In the genomic region with DNA sequence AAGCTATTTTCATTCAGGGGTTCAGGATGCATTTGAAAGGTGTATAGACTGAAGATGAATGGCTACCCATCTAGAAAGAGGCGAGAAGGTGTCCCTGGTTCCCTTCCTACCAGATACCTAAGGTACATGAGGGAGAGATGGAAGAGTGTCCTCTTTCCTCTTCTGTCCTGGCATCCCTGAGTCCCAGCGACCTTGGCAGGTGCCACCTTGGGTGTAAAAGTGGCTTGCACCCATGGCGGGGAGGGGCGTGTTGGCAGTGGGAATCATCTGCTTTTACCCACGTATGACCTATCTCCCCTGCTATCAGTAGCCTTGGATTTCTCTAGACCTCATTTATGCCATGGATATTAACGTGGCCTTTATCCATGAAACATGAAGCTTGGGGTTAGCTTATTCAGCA, we compare ENCODE assay signal across 28 cellular contexts.
"Had no signal": no experiment of that assay in that cellular context is flagged by ENCODE, and none has a peak within 500 bp of the region (broad histone marks: within the 10 kb centered on the region; RNA-seq: fewer than 3 reads in every experiment).

No MANE protein-coding gene starts in this region.

- H3K27ac Mint-ChIP-seq: naive B cell; naive thymus-derived CD8-positive, alpha-beta T cell; natural killer cell treated with Interleukin-12 subunit alpha and Interleukin-12 subunit beta and Interleukin-15 and Interleukin-18, amount 100 ng/mL, for 72 hours; nephron progenitor cell; progenitor cell of endocrine pancreas; stimulated activated memory B cell treated with anti-CD40 and anti-IgM and Interleukin-4, amounts not matched to agents 10 μg/mL and 1 μg/mL and 100 μg/mL, for 72 hours; stimulated activated naive CD8-positive, alpha-beta T cell treated with anti-CD3 and anti-CD28 coated beads, Interleukin-15, amount 100 ng/mL, for 72 hours had no signal

- H3K27me3 Mint-ChIP-seq: naive B cell; naive thymus-derived CD8-positive, alpha-beta T cell; natural killer cell treated with Interleukin-12 subunit alpha and Interleukin-12 subunit beta and Interleukin-15 and Interleukin-18, amount 100 ng/mL, for 72 hours; progenitor cell of endocrine pancreas; stimulated activated memory B cell treated with anti-CD40 and anti-IgM and Interleukin-4, amounts not matched to agents 10 μg/mL and 1 μg/mL and 100 μg/mL, for 72 hours; stimulated activated naive CD8-positive, alpha-beta T cell treated with anti-CD3 and anti-CD28 coated beads, Interleukin-15, amount 100 ng/mL, for 72 hours had no signal

- DNase-seq: naive B cell; naive thymus-derived CD8-positive, alpha-beta T cell; nephron progenitor cell; occipital lobe; psoas muscle; right lobe of liver; sigmoid colon; small intestine; stimulated activated CD4-positive, alpha-beta T cell treated with anti-CD3 and anti-CD28 coated beads, Interleukin-12 subunit alpha, Interleukin-12 subunit beta, amount 100 ng/mL, for 4 hours; stimulated activated CD4-positive, alpha-beta T cell treated with anti-CD3 and anti-CD28 coated beads, Interleukin-1b, Interleukin-23, amount 100 ng/mL, for 48 hours; stimulated activated CD4-positive, alpha-beta T cell treated with anti-CD3 and anti-CD28 coated beads, Interleukin-4, amount 100 ng/mL, for 1 hour; stimulated activated CD8-positive, alpha-beta memory T cell treated with anti-CD3 and anti-CD28 coated beads, Interleukin-4, amount 100 ng/mL, for 48 hours; stimulated activated naive CD4-positive, alpha-beta T cell; stimulated activated naive CD8-positive, alpha-beta T cell treated with anti-CD3 and anti-CD28 coated beads, Interleukin-15, amount 100 ng/mL, for 72 hours; stimulated activated naive CD8-positive, alpha-beta T cell treated with anti-CD3 and anti-CD28 coated beads, Interleukin-15, Interleukin-2, amounts not matched to agents 100 U/mL and 50 U/mL, for 24 hours; thyroid gland; trophoblast cell; upper lobe of left lung; uterus had no signal

- H3K4me3 Mint-ChIP-seq: naive B cell; naive thymus-derived CD8-positive, alpha-beta T cell; natural killer cell treated with Interleukin-12 subunit alpha and Interleukin-12 subunit beta and Interleukin-15 and Interleukin-18, amount 100 ng/mL, for 72 hours; nephron progenitor cell; neural crest cell; stimulated activated memory B cell treated with anti-CD40 and anti-IgM and Interleukin-4, amounts not matched to agents 10 μg/mL and 1 μg/mL and 100 μg/mL, for 72 hours; stimulated activated naive CD8-positive, alpha-beta T cell treated with anti-CD3 and anti-CD28 coated beads, Interleukin-15, amount 100 ng/mL, for 72 hours had no signal

- H3K9ac ChIP-seq: parathyroid adenoma had no signal

- H3K4me1 Mint-ChIP-seq: naive B cell; naive thymus-derived CD8-positive, alpha-beta T cell; nephron progenitor cell; neural crest cell; stimulated activated memory B cell treated with anti-CD40 and anti-IgM and Interleukin-4, amounts not matched to agents 10 μg/mL and 1 μg/mL and 100 μg/mL, for 72 hours; stimulated activated naive CD8-positive, alpha-beta T cell treated with anti-CD3 and anti-CD28 coated beads, Interleukin-15, amount 100 ng/mL, for 72 hours had no signal

- H3K36me3 Mint-ChIP-seq: naive B cell; naive thymus-derived CD8-positive, alpha-beta T cell; natural killer cell treated with Interleukin-12 subunit alpha and Interleukin-12 subunit beta and Interleukin-15 and Interleukin-18, amount 100 ng/mL, for 72 hours; stimulated activated memory B cell treated with anti-CD40 and anti-IgM and Interleukin-4, amounts not matched to agents 10 μg/mL and 1 μg/mL and 100 μg/mL, for 72 hours had no signal

- H3K27me3 ChIP-seq: ovary, right lobe of liver, sigmoid colon, thyroid gland, tibial nerve, upper lobe of left lung, uterus had no signal

- H3K9me3 Mint-ChIP-seq: nephron progenitor cell; stimulated activated memory B cell treated with anti-CD40 and anti-IgM and Interleukin-4, amounts not matched to agents 10 μg/mL and 1 μg/mL and 100 μg/mL, for 72 hours had no signal

- H3K4me1 ChIP-seq: parathyroid adenoma, psoas muscle, right lobe of liver, sigmoid colon, thyroid gland, upper lobe of left lung, uterus had no signal

- H2AFZ ChIP-seq: parathyroid adenoma had no signal

- H3K9me3 ChIP-seq: ovary, right lobe of liver, sigmoid colon, thoracic aorta, thyroid gland, tibial nerve, uterus had no signal

- FAIRE-seq: small intestine had no signal

- H3K4me3 ChIP-seq: ovary, psoas muscle, right lobe of liver, sigmoid colon, thoracic aorta, thyroid gland, tibial nerve, upper lobe of left lung, uterus had no signal

- H3K36me3 ChIP-seq: ovary, right lobe of liver, sigmoid colon, thoracic aorta, thyroid gland, tibial nerve, upper lobe of left lung, uterus had no signal

- ATAC-seq: naive thymus-derived CD8-positive, alpha-beta T cell; natural killer cell treated with Interleukin-12 subunit alpha and Interleukin-12 subunit beta and Interleukin-15 and Interleukin-18, amount 100 ng/mL, for 72 hours; psoas muscle; right cardiac atrium; right lobe of liver; stimulated activated memory B cell treated with anti-CD40 and anti-IgM and Interleukin-4, amounts not matched to agents 10 μg/mL and 1 μg/mL and 100 μg/mL, for 72 hours; stimulated activated naive CD8-positive, alpha-beta T cell treated with anti-CD3 and anti-CD28 coated beads, Interleukin-15, amount 100 ng/mL, for 72 hours; stimulated activated naive CD8-positive, alpha-beta T cell treated with anti-CD3 and anti-CD28 coated beads, Interleukin-15, Interleukin-2, amounts not matched to agents 100 U/mL and 50 U/mL, for 24 hours had no signal

- H3K27ac ChIP-seq: parathyroid adenoma, psoas muscle, right lobe of liver, sigmoid colon, thoracic aorta, thyroid gland, tibial nerve, upper lobe of left lung, uterus had no signal
